24 cellular contexts compared by ENCODE assay signal in genomic region chr10:118110750-118111149, GRCh38.
"Had no signal": no experiment of that assay in that cellular context is flagged by ENCODE, and none has a peak within 500 bp of the region (broad histone marks: within the 10 kb centered on the region; RNA-seq: fewer than 3 reads in every experiment).

No MANE protein-coding gene starts in this region.

- H3K9me3 Mint-ChIP-seq: dendritic cell treated with granulocyte-macrophage colony-stimulating factor and Interleukin-4, amounts not matched to agents 40 ng/mL and 50 ng/mL, for 4 days; effector memory CD8-positive, alpha-beta T cell; endodermal cell; mesothelial cell of epicardium; naive thymus-derived CD8-positive, alpha-beta T cell had no signal

- H3K36me3 Mint-ChIP-seq: mesothelial cell of epicardium; naive B cell; naive thymus-derived CD8-positive, alpha-beta T cell had no signal

- H3K4me1 ChIP-seq: gastrocnemius medialis, left lung, lower lobe of right lung had no signal

- H3K27me3 Mint-ChIP-seq: dendritic cell treated with granulocyte-macrophage colony-stimulating factor and Interleukin-4, amounts not matched to agents 40 ng/mL and 50 ng/mL, for 4 days had no signal

- H3K4me1 Mint-ChIP-seq: naive B cell had no signal

- ATAC-seq: effector memory CD8-positive, alpha-beta T cell; esophagus mucosa; gastrocnemius medialis; heart right ventricle; left cardiac atrium; left lung; left ventricle myocardium superior; lower lobe of right lung; mucosa of descending colon; naive thymus-derived CD8-positive, alpha-beta T cell had no signal

- H3K27ac ChIP-seq: epithelial cell of prostate, esophagus squamous epithelium, gastrocnemius medialis, heart right ventricle, left lung, lower lobe of right lung had no signal

- H3K27me3 ChIP-seq: esophagus squamous epithelium, gastrocnemius medialis, left lung had no signal

- H3K27ac Mint-ChIP-seq: dendritic cell treated with granulocyte-macrophage colony-stimulating factor and Interleukin-4, amounts not matched to agents 40 ng/mL and 50 ng/mL, for 4 days; effector memory CD8-positive, alpha-beta T cell; endodermal cell; mesothelial cell of epicardium; naive B cell had no signal

- DNase-seq: effector CD8-positive, alpha-beta T cell; effector memory CD8-positive, alpha-beta T cell; endodermal cell; erythroblast; esophagus squamous epithelium; foreskin fibroblast; foreskin melanocyte; gastrocnemius medialis; glutamatergic neuron; head of caudate nucleus; heart right ventricle; hippocampal formation; left cardiac atrium; left ventricle myocardium superior; lower lobe of right lung; mesenchymal stem cell; mucosa of descending colon; naive B cell; naive thymus-derived CD8-positive, alpha-beta T cell had no signal

- H3K4me3 ChIP-seq: esophagus squamous epithelium, gastrocnemius medialis, heart right ventricle, left lung, lower lobe of right lung, mucosa of descending colon had no signal

- H3K9me3 ChIP-seq: esophagus squamous epithelium, gastrocnemius medialis, heart right ventricle, left lung, lower lobe of right lung, mucosa of descending colon had no signal

- H3K36me3 ChIP-seq: esophagus squamous epithelium, gastrocnemius medialis, heart right ventricle, left lung, lower lobe of right lung had no signal

- H3K4me3 Mint-ChIP-seq: dendritic cell treated with granulocyte-macrophage colony-stimulating factor and Interleukin-4, amounts not matched to agents 40 ng/mL and 50 ng/mL, for 4 days; effector memory CD8-positive, alpha-beta T cell; endodermal cell; mesothelial cell of epicardium; naive B cell; naive thymus-derived CD8-positive, alpha-beta T cell had no signal
